Comparison of ENCODE assay signal across 28 cellular contexts in genomic region chr6:90354961-90355360, GRCh38.
"Had no signal": no experiment of that assay in that cellular context is flagged by ENCODE, and none has a peak within 500 bp of the region (broad histone marks: within the 10 kb centered on the region; RNA-seq: fewer than 3 reads in every experiment).

No MANE protein-coding gene starts in this region.

- H3K9ac ChIP-seq: neural progenitor cell, parathyroid adenoma had no signal

- H3K4me1 ChIP-seq: psoas muscle, suprapubic skin, testis, tibial artery, transverse colon, upper lobe of right lung, uterus had no signal

- H3K79me2 ChIP-seq: parathyroid adenoma had no signal

- H3K4me3 ChIP-seq: neural progenitor cell, ovary, psoas muscle, skin epidermis, smooth muscle cell, spleen, suprapubic skin, testis, tibial artery, transverse colon, upper lobe of right lung, uterus had no signal

- H3K9me3 ChIP-seq: ovary, psoas muscle, spleen, suprapubic skin, testis, tibial artery, transverse colon, upper lobe of right lung, uterus had no signal

- ATAC-seq: natural killer cell; psoas muscle; right cardiac atrium; sciatic nerve; stimulated activated memory B cell treated with anti-CD40 and anti-IgM and Interleukin-4, amounts not matched to agents 10 μg/mL and 1 μg/mL and 100 μg/mL, for 72 hours; stimulated activated naive CD8-positive, alpha-beta T cell treated with anti-CD3 and anti-CD28 coated beads, Interleukin-15, amount 100 ng/mL, for 72 hours; stimulated activated naive CD8-positive, alpha-beta T cell treated with anti-CD3 and anti-CD28 coated beads, Interleukin-15, Interleukin-2, amounts not matched to agents 100 U/mL and 50 U/mL, for 24 hours; upper lobe of right lung had no signal

- H3K27me3 ChIP-seq: neural progenitor cell, ovary, spleen, suprapubic skin, testis, upper lobe of right lung, uterus had no signal

- H2AFZ ChIP-seq: neural progenitor cell, parathyroid adenoma had no signal

- H3K36me3 ChIP-seq: neural progenitor cell, ovary, spleen, suprapubic skin, tibial artery, transverse colon, upper lobe of right lung, uterus had no signal

- H3K27ac ChIP-seq: neural progenitor cell, ovary, parathyroid adenoma, psoas muscle, skin epidermis, spleen, suprapubic skin, testis, tibial artery, transverse colon, upper lobe of right lung, uterus had no signal

- DNase-seq: natural killer cell; occipital lobe; ovary; posterior cingulate gyrus; psoas muscle; right cardiac atrium; spleen; stimulated activated CD4-positive, alpha-beta T cell treated with anti-CD3 and anti-CD28 coated beads, Interleukin-12 subunit alpha, Interleukin-12 subunit beta, amount 100 ng/mL, for 4 hours; stimulated activated CD4-positive, alpha-beta T cell treated with anti-CD3 and anti-CD28 coated beads, Interleukin-1b, Interleukin-23, amount 100 ng/mL, for 48 hours; stimulated activated CD4-positive, alpha-beta T cell treated with anti-CD3 and anti-CD28 coated beads, Interleukin-4, amount 100 ng/mL, for 1 hour; stimulated activated CD4-positive, alpha-beta T cell treated with anti-CD3 and anti-CD28 coated beads, Interleukin-4, amount 100 ng/mL, for 4 hours; stimulated activated CD8-positive, alpha-beta memory T cell treated with anti-CD3 and anti-CD28 coated beads, Interleukin-4, amount 100 ng/mL, for 48 hours; stimulated activated naive CD4-positive, alpha-beta T cell; stimulated activated naive CD8-positive, alpha-beta T cell treated with anti-CD3 and anti-CD28 coated beads, Interleukin-15, amount 100 ng/mL, for 72 hours; stimulated activated naive CD8-positive, alpha-beta T cell treated with anti-CD3 and anti-CD28 coated beads, Interleukin-15, Interleukin-2, amounts not matched to agents 100 U/mL and 50 U/mL, for 24 hours; substantia nigra; testis; tibial artery; transverse colon; upper lobe of right lung; uterus had no signal

- H3K4me2 ChIP-seq: neural progenitor cell, smooth muscle cell had no signal
